18 cellular contexts compared by ENCODE assay signal in the genomic region with DNA sequence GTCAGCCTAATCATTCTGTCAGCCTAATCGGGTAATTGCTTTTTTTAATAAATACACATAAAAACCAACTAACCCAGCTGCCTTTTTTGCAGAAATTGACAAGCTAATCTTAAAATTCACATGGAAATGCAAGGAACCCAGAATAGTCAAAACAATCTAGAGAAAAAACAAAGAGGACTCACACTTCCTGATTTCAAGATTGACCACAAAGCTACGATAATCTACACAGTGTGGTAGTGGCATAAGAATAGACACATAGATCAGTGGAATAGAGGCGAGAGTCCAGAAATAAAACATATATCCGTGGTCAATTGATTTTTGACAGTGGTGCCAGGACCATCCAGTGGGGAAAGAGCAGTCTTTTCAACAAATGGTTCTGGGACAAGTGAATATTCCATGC. TPM values are rescaled to one million over a fixed set of nuclear protein-coding genes. Genes with fewer than 3 reads are reported as not detected.
"Had no signal": no experiment of that assay in that cellular context is flagged by ENCODE, and none has a peak within 500 bp of the region (broad histone marks: within the 10 kb centered on the region; RNA-seq: fewer than 3 reads in every experiment).

No MANE protein-coding gene starts in this region.

- H3K27ac Mint-ChIP-seq: activated naive CD8-positive, alpha-beta T cell had no signal

- H3K4me1 ChIP-seq: spleen, upper lobe of left lung had no signal

- H3K27me3 Mint-ChIP-seq: activated naive CD8-positive, alpha-beta T cell; brain had no signal

- H3K4me3 ChIP-seq: hepatocyte, spleen, upper lobe of left lung had no signal

- H3K27ac ChIP-seq: hepatocyte, spleen, upper lobe of left lung had no signal

- H3K9me3 Mint-ChIP-seq: brain, neural crest cell had no signal

- H3K27me3 ChIP-seq: hepatocyte, spleen, upper lobe of left lung had no signal

- H3K9me3 ChIP-seq: spleen, upper lobe of left lung had no signal

- DNase-seq: activated CD4-positive, alpha-beta T cell treated with anti-CD3 and anti-CD28 coated beads for 48 hours; activated effector memory CD4-positive, alpha-beta T cell treated with Interleukin-2 at 50 U/mL for 16 hours; activated T-cell treated with anti-CD3 and anti-CD28 coated beads for 4 hours; amygdala; effector memory CD4-positive, alpha-beta T cell; left ventricle myocardium superior; mesendoderm; spleen; stimulated activated naive CD4-positive, alpha-beta T cell treated with Interleukin-2 at 50 U/mL for 16 hours; upper lobe of left lung had no signal

- ATAC-seq: sciatic nerve had no signal

- H3K4me3 Mint-ChIP-seq: activated naive CD8-positive, alpha-beta T cell; brain; neural crest cell had no signal

- H3K4me1 Mint-ChIP-seq: brain, neural crest cell had no signal

- H2AFZ ChIP-seq: hepatocyte had no signal

- H3K4me2 ChIP-seq: hepatocyte had no signal

RNA-seq across cellular contexts. Expression of a gene that starts 2.4 kb away (rescaled TPM):
- total RNA-seq: epithelial cell of proximal tubule, left ventricle myocardium superior, osteocyte, pulmonary artery endothelial cell had no signal
- polyA plus RNA-seq: hepatocyte, spleen had no signal
